In the genomic region with DNA sequence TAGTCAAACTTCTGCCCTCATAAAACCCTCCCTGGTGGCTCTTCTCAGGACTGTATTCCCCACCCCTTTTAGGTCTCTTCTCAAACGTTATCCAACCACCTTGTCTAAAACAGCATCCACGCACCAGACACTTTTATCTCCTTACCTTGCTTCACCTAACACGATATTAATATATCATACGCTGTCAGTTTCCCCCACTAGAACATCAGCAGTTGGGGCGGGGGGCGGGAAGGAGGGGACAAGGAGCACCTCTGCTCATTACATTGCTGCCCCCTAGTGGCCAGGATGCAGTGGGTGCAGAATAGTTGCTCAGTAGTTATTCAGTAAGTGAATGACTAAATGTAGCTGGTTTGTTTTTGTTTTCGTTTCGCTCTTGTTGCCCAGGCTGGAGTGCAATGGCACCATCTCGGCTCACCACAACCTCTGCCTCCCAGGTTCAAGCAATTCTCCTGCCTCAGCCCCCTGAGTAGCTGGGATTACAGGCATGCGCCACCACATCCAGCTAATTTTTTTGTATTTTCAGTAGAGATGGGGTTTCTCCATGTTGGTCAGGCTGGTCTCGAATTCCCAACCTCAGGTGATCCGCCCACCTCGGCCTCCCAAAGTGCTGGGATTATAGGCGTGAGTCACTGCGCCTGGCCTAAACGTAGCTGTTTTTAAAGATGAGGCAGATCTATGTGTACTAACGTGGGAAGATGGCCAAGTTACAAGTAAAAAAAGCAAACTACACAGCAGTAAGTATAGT, we compare ENCODE assay signal across 8 cellular contexts. TPM values are rescaled to one million over a fixed set of nuclear protein-coding genes. Genes with fewer than 3 reads are reported as not detected.
A peak's percentile ranks its signal among the peaks of the same experiment; 100 is the strongest.
DNase-seq lines count a peak whose midpoint lies in the region; FAIRE-seq and TF ChIP-seq lines count a peak whose summit lies in the region.
"Not testable (repeated sequence)": the region's sequence is repeated elsewhere in the genome, so short reads cannot be mapped to it uniquely, and the experiment has no call there.

No MANE protein-coding gene starts in this region.

- TF ChIP-seq EP300 in tibial nerve (IDR thresholded peaks at IDR 0.05), result not testable (repeated sequence)

- in situ Hi-C loops in KBM-7 (cut with MboI; ENCODE audit: low pct_unique_long_range_greater_than_20kb, low sequenced_read_pairs), result not testable (repeated sequence)

- WGBS in tibial nerve, 2 donors, result 47 to 53% methylated on average over 17 of the region's 17 CpGs

- H3K4me1 ChIP-seq in tibial nerve, result not testable (repeated sequence)

- not testable (repeated sequence) for TF ChIP-seq POLR2A in tibial nerve (IDR thresholded peaks at IDR 0.05)

- H3K4me3 ChIP-seq in bronchial epithelial cell (ENCODE audit: low read depth, low read length); tibial nerve: not testable (repeated sequence)

- H3K36me3 ChIP-seq in bronchial epithelial cell (ENCODE audit: control insufficient read depth, insufficient read depth, low read length), result not testable (repeated sequence)
- peaks cover 0 to 10% (median 0%) of the 10 kb centered on the region in 3 donors for H3K36me3 ChIP-seq in tibial nerve

- FAIRE-seq in bronchial epithelial cell (lab: Jason Lieb, UNC), result not testable (repeated sequence)

- H3K9me3 ChIP-seq in tibial nerve, result not testable (repeated sequence)

- not testable (repeated sequence) for H3K27ac ChIP-seq in tibial nerve

- peak; percentile 83 for DNase-seq in ELR (ENCODE audit: low read depth)
- peak; percentile 52 for DNase-seq in KBM-7
- peak; percentile 61 for DNase-seq in NK-92 treated with Interleukin-12 subunit alpha and Interleukin-12 subunit beta, amount 100 ng/mL, for 24 hours (lab: John Stamatoyannopoulos, UW)
- DNase-seq in activated CD4-positive, alpha-beta T cell treated with anti-CD3 and anti-CD28 coated beads, Interleukin-2, amount 50 U/mL, for 1 hour, result peak; percentile 61
- peak; percentile 56 for DNase-seq in bronchial epithelial cell (ENCODE audit: low read depth)
- peak; percentile 47 for DNase-seq in iPS DF 19.7 (ENCODE audit: low read depth, low spot score)
- peak; percentile 46 for DNase-seq in retina
- peak in 1 of 2 donors; percentile 11 for DNase-seq in tibial nerve (ENCODE audit: low spot score in 2 of 2)

- not testable (repeated sequence) for H3K27me3 ChIP-seq in bronchial epithelial cell (ENCODE audit: control insufficient read depth, insufficient read depth, low read length); tibial nerve

- TF ChIP-seq CTCF in bronchial epithelial cell (IDR thresholded peaks at IDR 0.05; ENCODE audit: insufficient read depth, low read length, severe bottlenecking) (peak; percentile 82), tibial nerve (IDR thresholded peaks at IDR 0.05) (peak; percentile 41 to 74 (median 68))

RNA-seq across cellular contexts. Expression of gene GRIK5, which starts 35.2 kb away (rescaled TPM):
- total RNA-seq in bronchial epithelial cell, result under 0.01 TPM in 2 replicates
- total RNA-seq in tibial nerve, result 10 to 100 TPM in 1 of 4 donors, 1 to 10 TPM in 3; 2.4 to 12.0 (median 3.2) TPM

RNA-seq across cellular contexts. Expression of gene ATP1A3, which starts 40.8 kb away (rescaled TPM):
- total RNA-seq in bronchial epithelial cell, result 0.13 TPM in 1 of 2 replicates, not detected in the other
- not detected for total RNA-seq in tibial nerve

RNA-seq across cellular contexts. Expression of gene ZNF574, which starts 41.2 kb away (rescaled TPM):
- 7.1 and 7.4 TPM in 2 replicates for total RNA-seq in bronchial epithelial cell
- 10 to 100 TPM; 14.3 to 22.2 (median 17.5) TPM for total RNA-seq in tibial nerve
